Comparison of ENCODE assay signal across 28 cellular contexts in the genomic region with DNA sequence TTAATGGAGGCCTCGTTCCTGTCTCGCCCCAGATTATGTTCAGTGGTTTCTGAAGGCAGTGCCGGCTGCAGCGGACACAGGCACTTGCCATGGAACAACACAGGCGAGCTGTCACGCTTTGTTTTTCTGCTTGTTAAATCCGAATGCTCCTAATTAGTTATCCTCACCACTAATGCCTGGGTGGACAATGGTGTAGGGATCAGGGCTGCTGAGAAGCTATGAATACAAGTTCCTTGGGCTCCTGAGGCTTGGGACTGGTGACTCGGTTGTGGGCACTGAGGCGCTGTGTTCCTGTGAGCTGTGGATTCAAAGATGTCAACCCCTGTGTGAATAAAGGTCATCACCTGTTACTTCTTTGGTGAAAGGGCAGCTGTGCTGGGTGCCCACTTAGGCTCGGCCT.
"Had no signal": no experiment of that assay in that cellular context is flagged by ENCODE, and none has a peak within 500 bp of the region (broad histone marks: within the 10 kb centered on the region; RNA-seq: fewer than 3 reads in every experiment).

No MANE protein-coding gene starts in this region.

- H3K36me3 ChIP-seq: gastrocnemius medialis, ovary, prostate gland, right atrium auricular region had no signal

- H3K9me3 Mint-ChIP-seq: activated naive CD4-positive, alpha-beta T cell treated with anti-CD3 and anti-CD28 coated beads, Interleukin-2, amount 50 U/mL, for 24 hours; activated naive CD8-positive, alpha-beta T cell treated with anti-CD3 and anti-CD28 coated beads, Interleukin-2, amount 50 U/mL, for 24 hours; activated T-helper 2 cell treated with anti-CD3 and anti-CD28 coated beads, Interferon-gamma antibody, Interleukin-2, Interleukin-4, amounts not matched to agents 10 μg/mL and 5 μg/mL and 100 μg/mL, durations not matched to agents 14 hours and 24 hours and 36 hours; central memory CD8-positive, alpha-beta T cell; dendritic cell treated with granulocyte-macrophage colony-stimulating factor and Interleukin-4, amounts not matched to agents 40 ng/mL and 50 ng/mL, for 4 days; immature natural killer cell; memory B cell; natural killer cell; stimulated activated naive CD8-positive, alpha-beta T cell treated with anti-CD3 and anti-CD28 coated beads, Interleukin-15, Interleukin-2, amounts not matched to agents 100 ng/mL and 50 ng/mL, for 24 hours; T-helper 2 cell treated with Interferon-gamma antibody and Interleukin-4, amounts not matched to agents 5 μg/mL and 100 μg/mL, for 36 hours had no signal

- H3K27me3 Mint-ChIP-seq: activated CD4-positive, alpha-beta T cell treated with anti-CD3 and anti-CD28 coated beads for 36 hours; activated CD8-positive, alpha-beta memory T cell treated with anti-CD3 and anti-CD28 coated beads, Interleukin-2, amount 10 ng/mL, durations not matched to agents 7 days and 5 days; activated naive CD4-positive, alpha-beta T cell treated with anti-CD3 and anti-CD28 coated beads, Interleukin-2, amount 50 U/mL, for 24 hours; activated naive CD8-positive, alpha-beta T cell treated with anti-CD3 and anti-CD28 coated beads, Interleukin-2, amount 50 U/mL, for 24 hours; central memory CD8-positive, alpha-beta T cell; dendritic cell treated with granulocyte-macrophage colony-stimulating factor and Interleukin-4, amounts not matched to agents 40 ng/mL and 50 ng/mL, for 4 days; memory B cell; stimulated activated naive CD8-positive, alpha-beta T cell treated with anti-CD3 and anti-CD28 coated beads, Interleukin-15, Interleukin-2, amounts not matched to agents 100 ng/mL and 50 ng/mL, for 24 hours had no signal

- H3K27me3 ChIP-seq: gastrocnemius medialis, ovary, right atrium auricular region had no signal

- FAIRE-seq: kidney, urothelium cell line had no signal

- H3K27ac Mint-ChIP-seq: activated CD4-positive, alpha-beta T cell treated with anti-CD3 and anti-CD28 coated beads for 36 hours; activated CD8-positive, alpha-beta memory T cell treated with anti-CD3 and anti-CD28 coated beads, Interleukin-2, amount 10 ng/mL, durations not matched to agents 7 days and 5 days; activated CD8-positive, alpha-beta T cell treated with anti-CD3 and anti-CD28 coated beads, Interleukin-2, amount 10 ng/mL, durations not matched to agents 7 days and 5 days; activated naive CD4-positive, alpha-beta T cell treated with anti-CD3 and anti-CD28 coated beads, Interleukin-2, amount 50 U/mL, for 24 hours; activated naive CD8-positive, alpha-beta T cell treated with anti-CD3 and anti-CD28 coated beads, Interleukin-2, amount 50 U/mL, for 24 hours; activated T-helper 2 cell treated with anti-CD3 and anti-CD28 coated beads, Interferon-gamma antibody, Interleukin-2, Interleukin-4, amounts not matched to agents 10 μg/mL and 5 μg/mL and 100 μg/mL, durations not matched to agents 14 hours and 24 hours and 36 hours; dendritic cell treated with granulocyte-macrophage colony-stimulating factor and Interleukin-4, amounts not matched to agents 40 ng/mL and 50 ng/mL, for 4 days; immature natural killer cell; memory B cell; natural killer cell; stimulated activated naive CD8-positive, alpha-beta T cell treated with anti-CD3 and anti-CD28 coated beads, Interleukin-15, Interleukin-2, amounts not matched to agents 100 ng/mL and 50 ng/mL, for 24 hours; T-helper 2 cell treated with Interferon-gamma antibody and Interleukin-4, amounts not matched to agents 5 μg/mL and 100 μg/mL, for 36 hours had no signal

- H3K36me3 Mint-ChIP-seq: activated CD8-positive, alpha-beta memory T cell treated with anti-CD3 and anti-CD28 coated beads, Interleukin-2, amount 10 ng/mL, durations not matched to agents 7 days and 5 days; natural killer cell had no signal

- DNase-seq: activated CD4-positive, alpha-beta T cell treated with anti-CD3 and anti-CD28 coated beads for 36 hours; activated CD4-positive, CD25-positive, alpha-beta regulatory T cell; activated CD8-positive, alpha-beta memory T cell treated with anti-CD3 and anti-CD28 coated beads, Interleukin-2, amount 10 ng/mL, durations not matched to agents 7 days and 5 days; activated CD8-positive, alpha-beta T cell treated with anti-CD3 and anti-CD28 coated beads, Interleukin-2, amount 10 ng/mL, durations not matched to agents 7 days and 5 days; activated naive CD8-positive, alpha-beta T cell treated with anti-CD3 and anti-CD28 coated beads, Interleukin-2, amount 50 U/mL, for 24 hours; activated T-cell treated with anti-CD3 and anti-CD28 coated beads, Interleukin-2, amount 50 U/mL, for 48 hours; effector CD8-positive, alpha-beta T cell; gastrocnemius medialis; hippocampal formation; immature natural killer cell; kidney; left colon; natural killer cell; ovary; stimulated activated CD4-positive, alpha-beta T cell treated with anti-CD3 and anti-CD28 coated beads, Interleukin-4, amount 100 ng/mL, for 1 hour; T-helper 1 cell; trophoblast cell had no signal

- H3K4me1 ChIP-seq: gastrocnemius medialis had no signal

- H3K4me1 Mint-ChIP-seq: activated CD4-positive, alpha-beta T cell treated with anti-CD3 and anti-CD28 coated beads for 36 hours; activated CD8-positive, alpha-beta memory T cell treated with anti-CD3 and anti-CD28 coated beads, Interleukin-2, amount 10 ng/mL, durations not matched to agents 7 days and 5 days; activated naive CD4-positive, alpha-beta T cell treated with anti-CD3 and anti-CD28 coated beads, Interleukin-2, amount 50 U/mL, for 24 hours; immature natural killer cell; memory B cell; natural killer cell had no signal

- H3K4me3 Mint-ChIP-seq: activated CD4-positive, alpha-beta T cell treated with anti-CD3 and anti-CD28 coated beads for 36 hours; activated CD8-positive, alpha-beta memory T cell treated with anti-CD3 and anti-CD28 coated beads, Interleukin-2, amount 10 ng/mL, durations not matched to agents 7 days and 5 days; activated CD8-positive, alpha-beta T cell treated with anti-CD3 and anti-CD28 coated beads, Interleukin-2, amount 10 ng/mL, durations not matched to agents 7 days and 5 days; activated naive CD4-positive, alpha-beta T cell treated with anti-CD3 and anti-CD28 coated beads, Interleukin-2, amount 50 U/mL, for 24 hours; activated naive CD8-positive, alpha-beta T cell treated with anti-CD3 and anti-CD28 coated beads, Interleukin-2, amount 50 U/mL, for 24 hours; central memory CD8-positive, alpha-beta T cell; dendritic cell treated with granulocyte-macrophage colony-stimulating factor and Interleukin-4, amounts not matched to agents 40 ng/mL and 50 ng/mL, for 4 days; immature natural killer cell; memory B cell; natural killer cell; stimulated activated naive CD8-positive, alpha-beta T cell treated with anti-CD3 and anti-CD28 coated beads, Interleukin-15, Interleukin-2, amounts not matched to agents 100 ng/mL and 50 ng/mL, for 24 hours; T-helper 2 cell treated with Interferon-gamma antibody and Interleukin-4, amounts not matched to agents 5 μg/mL and 100 μg/mL, for 36 hours had no signal

- H3K4me3 ChIP-seq: gastrocnemius medialis, ovary, prostate gland, right atrium auricular region, thoracic aorta had no signal

- H3K27ac ChIP-seq: gastrocnemius medialis, ovary, prostate gland, right atrium auricular region, thoracic aorta had no signal

- H3K9me3 ChIP-seq: gastrocnemius medialis, ovary, prostate gland, right atrium auricular region, thoracic aorta had no signal

- ATAC-seq: activated CD4-positive, alpha-beta T cell treated with anti-CD3 and anti-CD28 coated beads for 36 hours; activated CD8-positive, alpha-beta memory T cell treated with anti-CD3 and anti-CD28 coated beads, Interleukin-2, amount 10 ng/mL, durations not matched to agents 7 days and 5 days; activated CD8-positive, alpha-beta T cell treated with anti-CD3 and anti-CD28 coated beads, Interleukin-2, amount 10 ng/mL, durations not matched to agents 7 days and 5 days; activated naive CD8-positive, alpha-beta T cell treated with anti-CD3 and anti-CD28 coated beads, Interleukin-2, amount 50 U/mL, for 24 hours; gastrocnemius medialis; left colon; natural killer cell had no signal
